Comparison of ENCODE assay signal across 10 cellular contexts in genomic region chr13:35349673-35350278, GRCh38.
DNase-seq lines count a peak whose midpoint lies in the region; ATAC-seq and TF ChIP-seq lines count a peak whose summit lies in the region.
"Had no signal": no experiment of that assay in that cellular context is flagged by ENCODE, and none has a peak within 500 bp of the region (broad histone marks: within the 10 kb centered on the region; RNA-seq: fewer than 3 reads in every experiment).

No MANE protein-coding gene starts in this region.

- H3K36me3 ChIP-seq in HCT116 (ENCODE audit: control insufficient read depth in 1 of 2, insufficient read depth in 2 of 2, low read length in 2 of 2) (no peaks in the 10 kb centered on the region), PC-9 (ENCODE audit: low read depth) (no peaks in the 10 kb centered on the region)
- H3K36me3 ChIP-seq: lower lobe of right lung had no signal

- RAD21 ChIA-PET in HCT116 (lab: Charles Lee; ENCODE audit: low non-redundant PET in 1 of 2, low total read pairs in 2 of 2, uncharacterized antibody in 2 of 2, unreplicated experiment in 2 of 2): no interaction called here

- H2AFZ ChIP-seq in HCT116 (ENCODE audit: low read depth, low read length, poor library complexity, severe bottlenecking) (no peak overlapping the region), PC-9 (no peak overlapping the region)

- H3K27ac ChIP-seq in HCT116 (ENCODE audit: low read depth, low read length) (no peak overlapping the region), PC-9 (peak overlapping the region; percentile 63)
- H3K27ac ChIP-seq: lower lobe of right lung had no signal

- H3K4me3 ChIP-seq in HCT116 (replicated peaks in 1 of 2; ENCODE audit: low read depth in 1 of 2, low read length in 2 of 2): no peak overlapping the region
- no peak overlapping the region; the same call in 1 of the 2 replicates for H3K4me3 ChIP-seq in PC-9
- H3K4me3 ChIP-seq: lower lobe of right lung had no signal

- H3K4me1 ChIP-seq in HCT116 (ENCODE audit: control insufficient read depth in 1 of 2, insufficient read depth in 2 of 2, low read length in 2 of 2) (peaks cover 12% of the 10 kb centered on the region in 2 experiments), PC-9 (replicated peaks; ENCODE audit: insufficient read depth) (peaks cover 17% of the 10 kb centered on the region)
- H3K4me1 ChIP-seq: lower lobe of right lung had no signal

- ATAC-seq in HCT116: peak; percentile 93

- no peak for TF ChIP-seq POLR2A in HCT116 (IDR thresholded peaks at IDR 0.05; ENCODE audit: borderline replicate concordance, extremely low read depth, insufficient read depth, insufficient read length)

- TF ChIP-seq RAD21 in HCT116 (IDR thresholded peaks at IDR 0.05; ENCODE audit: low read depth): no peak

- H4K20me1 ChIP-seq in HCT116 (ENCODE audit: insufficient read depth): no peaks in the 10 kb centered on the region; the same call in 1 of the 2 replicates
- H4K20me1 ChIP-seq in PC-9 (ENCODE audit: insufficient read depth): no peaks in the 10 kb centered on the region

- H3F3A ChIP-seq in PC-9 (ENCODE audit: insufficient read depth, low read depth): 0 out of 2 replicates have a peak, but pooled peaks cover 8% of the 10 kb centered on the region

- H3K9me2 ChIP-seq in HCT116 (ENCODE audit: insufficient read depth): no peaks in the 10 kb centered on the region
- no peaks in the 10 kb centered on the region for H3K9me2 ChIP-seq in PC-9 (ENCODE audit: insufficient read depth)

- TF ChIP-seq CTCF in HCT116 (IDR thresholded peaks at IDR 0.05 in 2 of 3, conservative IDR thresholded peaks at IDR 0.05 in 1 of 3; ENCODE audit: borderline replicate concordance in 1 of 3, insufficient read depth in 1 of 3, low read depth in 2 of 3, low read length in 2 of 3) (no peak), PC-9 (conservative IDR thresholded peaks at IDR 0.05) (no peak)

- H3K79me2 ChIP-seq in HCT116 (ENCODE audit: insufficient read depth, low read length) (no peaks in the 10 kb centered on the region), PC-9 (ENCODE audit: low read depth) (no peaks in the 10 kb centered on the region)

- no peaks in the 10 kb centered on the region for H3K27me3 ChIP-seq in HCT116 (ENCODE audit: insufficient read depth, low read length)
- no peaks in the 10 kb centered on the region for H3K27me3 ChIP-seq in PC-9 (ENCODE audit: insufficient read depth, low read depth)

- peak overlapping the region; percentile 45 for H3K4me2 ChIP-seq in HCT116 (ENCODE audit: low read length)
- H3K4me2 ChIP-seq in PC-9: peak overlapping the region; percentile 58

- BruUV-seq in HCT116 (replicated peaks; lab: Mats Ljungman, UMichigan) (no TSS peak), PC-9 (replicated peaks; lab: Mats Ljungman, UMichigan) (no TSS peak)

- no peak overlapping the region for H3K9ac ChIP-seq in HCT116 (ENCODE audit: low read length)

- CTCF ChIA-PET in HCT116 (lab: Charles Lee) (interaction anchor here (1.2 kb wide), 1 partner anchor 439 kb away, joined by 3 read pairs; no protein-coding TSS in a partner anchor), PC-9 (lab: Charles Lee) (no interaction called here)

- peak; percentile 3 for DNase-seq in ELR (ENCODE audit: low read depth)
- DNase-seq in HCT116 (ENCODE audit: low read depth, low spot score): peak; percentile 39
- DNase-seq in PC-9: peak; percentile 4 to 86
- DNase-seq in kidney tubule cell (ENCODE audit: low spot score): peak; percentile 34
- DNase-seq in stimulated activated CD4-positive, alpha-beta T cell treated with anti-CD3 and anti-CD28 coated beads, Interleukin-4, amount 100 ng/mL, for 4 hours: no peak
- DNase-seq in NCI-H1694 treated with DMSO at 0.1 percent for 48 hours (lab: John Stamatoyannopoulos, UW): no peak
- no peak for DNase-seq in NCI-H146 (lab: John Stamatoyannopoulos, UW)
- no peak for DNase-seq in NCI-H510A treated with DMSO at 0.1 percent for 48 hours (lab: John Stamatoyannopoulos, UW)
- DNase-seq: CD4-positive, alpha-beta T cell; lower lobe of right lung had no signal

- intact Hi-C loops in HCT116 (cut with micrococcal nuclease): no loop called here
- intact Hi-C loops in PC-9 (cut with micrococcal nuclease; ENCODE audit: unreplicated experiment): no loop called here

- POLR2A ChIA-PET in HCT116 (lab: Charles Lee) (no interaction called here), PC-9 (lab: Charles Lee; ENCODE audit: unreplicated experiment) (interaction anchor here (0.6 kb wide), 1 partner anchor 365 kb away, joined by 5 read pairs; no protein-coding TSS in a partner anchor)

- H3K9me3 ChIP-seq in HCT116 (ENCODE audit: control insufficient read depth in 1 of 2, insufficient read depth in 1 of 2, low read depth in 1 of 2, low read length in 2 of 2) (no peaks in the 10 kb centered on the region), PC-9 (ENCODE audit: insufficient read depth, low read depth) (no peaks in the 10 kb centered on the region)
- H3K9me3 ChIP-seq: lower lobe of right lung had no signal

TF ChIP-seq in HCT116, 20 proteins besides CTCF, POLR2A, EP300 and RAD21:
- peak; percentile 30 for TF ChIP-seq JUND (IDR thresholded peaks at IDR 0.05)
- no peak for TF ChIP-seq EGR1 (IDR thresholded peaks at IDR 0.05; ENCODE audit: low read depth)
- TF ChIP-seq FOSL1 (IDR thresholded peaks at IDR 0.05; ENCODE audit: low read depth): peak; percentile 34; the same call in 1 of the 2 replicates
- TF ChIP-seq CBX3 (IDR thresholded peaks at IDR 0.05; ENCODE audit: low read depth): no peak
- no peak for TF ChIP-seq MAX (IDR thresholded peaks at IDR 0.05)
- TF ChIP-seq ATF3 (IDR thresholded peaks at IDR 0.05): no peak
- TF ChIP-seq ZFX (IDR thresholded peaks at IDR 0.05): no peak
- no peak for TF ChIP-seq EZH2phosphoT487 (IDR thresholded peaks at IDR 0.05; ENCODE audit: borderline replicate concordance)
- no peak for TF ChIP-seq TCF7L2 (IDR thresholded peaks at IDR 0.05; ENCODE audit: borderline replicate concordance, extremely low read depth, insufficient read depth, insufficient read length)
- peak; percentile 21; the same call in 1 of the 2 replicates for TF ChIP-seq SP1 (IDR thresholded peaks at IDR 0.05; ENCODE audit: low read depth)
- TF ChIP-seq YY1 (IDR thresholded peaks at IDR 0.05; ENCODE audit: extremely low read depth, insufficient replicate concordance, low read depth, low read length): no peak

Comparison
In these comparisons a context has a peak if more than half of its experiments do, and no peak if none do; other contexts are left out.
1. DNase-seq: peak in ELR (single experiment), HCT116 (single experiment), PC-9 (2 of 2) and kidney tubule cell (single experiment); none in stimulated activated CD4-positive, alpha-beta T cell treated with anti-CD3 and anti-CD28 coated beads, Interleukin-4, amount 100 ng/mL, for 4 hours (0 of 2), NCI-H1694 treated with DMSO at 0.1 percent for 48 hours (single experiment), NCI-H146 (single experiment) and NCI-H510A treated with DMSO at 0.1 percent for 48 hours (single experiment).